In genomic region chr7:124369310-124369709, GRCh38 we compare ENCODE assay signal across 22 cellular contexts.
"Had no signal": no experiment of that assay in that cellular context is flagged by ENCODE, and none has a peak within 500 bp of the region (broad histone marks: within the 10 kb centered on the region; RNA-seq: fewer than 3 reads in every experiment).

No MANE protein-coding gene starts in this region.

- H3K4me1 ChIP-seq: right atrium auricular region, sigmoid colon, stomach had no signal

- H3K27ac Mint-ChIP-seq: endodermal cell, nephron had no signal

- H3K9me3 ChIP-seq: ovary, right atrium auricular region, sigmoid colon, thoracic aorta had no signal

- H3K36me3 Mint-ChIP-seq: naive B cell had no signal

- H3K4me3 ChIP-seq: coronary artery, hepatocyte, ovary, right atrium auricular region, sigmoid colon, skin epidermis, stomach, thoracic aorta had no signal

- DNase-seq: effector CD4-positive, alpha-beta T cell; endodermal cell; erythroblast; foreskin keratinocyte; head of caudate nucleus; kidney glomerular epithelial cell; mesendoderm; naive B cell; ovary; sigmoid colon; stimulated activated CD4-positive, alpha-beta T cell treated with anti-CD3 and anti-CD28 coated beads, Interleukin-2, amount 100 ng/mL, for 24 hours; stimulated activated CD4-positive, alpha-beta T cell treated with anti-CD3 and anti-CD28 coated beads, Interleukin-4, amount 100 ng/mL, for 4 hours; stimulated activated naive CD4-positive, alpha-beta T cell; stomach; substantia nigra; trophoblast cell had no signal

- H3K36me3 ChIP-seq: ovary, right atrium auricular region, sigmoid colon, stomach, thoracic aorta had no signal

- H3K4me1 Mint-ChIP-seq: endodermal cell, naive B cell, nephron had no signal

- H3K27me3 ChIP-seq: foreskin keratinocyte, hepatocyte, ovary, right atrium auricular region, sigmoid colon, stomach had no signal

- H3K4me3 Mint-ChIP-seq: endodermal cell, naive B cell, nephron had no signal

- H3K27me3 Mint-ChIP-seq: naive B cell had no signal

- H3K27ac ChIP-seq: coronary artery, foreskin keratinocyte, hepatocyte, ovary, right atrium auricular region, sigmoid colon, skin epidermis, stomach, thoracic aorta had no signal
